In the genomic region with DNA sequence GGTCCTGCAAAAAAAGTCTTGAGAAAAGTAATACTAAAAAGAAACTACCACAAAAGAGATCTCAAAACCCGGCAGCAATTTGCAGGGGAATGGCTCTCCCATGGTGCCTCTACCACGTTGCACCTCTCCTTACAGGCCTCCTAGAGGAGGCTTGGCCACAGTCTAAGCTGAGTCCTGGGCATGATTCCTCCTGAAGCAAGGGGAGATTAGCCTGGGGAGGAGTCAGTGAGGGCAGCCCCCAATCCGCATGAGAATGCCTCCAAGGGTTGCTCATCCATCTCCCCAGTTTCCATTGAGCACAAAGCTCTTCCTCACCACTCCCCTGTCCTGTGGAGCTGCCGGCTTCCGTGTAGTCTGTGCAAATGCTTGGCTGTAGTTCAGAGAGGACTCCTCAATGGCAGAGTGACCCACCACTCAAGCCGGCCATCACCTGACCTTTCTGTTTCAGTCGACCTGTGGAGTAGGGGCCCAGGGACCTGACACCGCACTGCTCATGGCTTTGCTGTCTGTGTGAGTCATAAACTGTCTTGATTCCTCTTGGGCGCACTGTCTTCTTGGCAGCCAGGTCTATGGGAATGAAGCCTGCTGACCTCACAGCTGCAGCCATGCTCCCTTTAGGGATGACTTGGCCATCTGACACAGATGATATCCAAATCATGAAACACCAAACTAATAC, we compare ENCODE assay signal across 8 cellular contexts.
DNase-seq lines count a peak whose midpoint lies in the region; ATAC-seq, FAIRE-seq and TF ChIP-seq lines count a peak whose summit lies in the region.
"Not testable (repeated sequence)": the region's sequence is repeated elsewhere in the genome, so short reads cannot be mapped to it uniquely, and the experiment has no call there.

No MANE protein-coding gene starts in this region.

- not testable (repeated sequence) for H3K27ac ChIP-seq in endodermal cell (ENCODE audit: low read depth, low read length); heart left ventricle; kidney (ENCODE audit: low read depth in 2 of 2, low read length in 2 of 2); upper lobe of left lung

- H3K9me3 Mint-ChIP-seq in endodermal cell: peaks cover 11% of the 10 kb centered on the region
- peaks cover 11% of the 10 kb centered on the region for H3K9me3 Mint-ChIP-seq in osteocyte (ENCODE audit: unreplicated experiment)

- intact Hi-C loops in heart left ventricle (cut with DNase I); kidney (cut with DNase I): not testable (repeated sequence)

- H3K27ac Mint-ChIP-seq in endodermal cell; osteocyte (ENCODE audit: unreplicated experiment): not testable (repeated sequence)

- ATAC-seq in heart left ventricle (peak in 3 of 4 donors; percentile 53 to 67 (median 57)), upper lobe of left lung (ENCODE audit: low FRiP score in 2 of 2) (peak; percentile 37 to 94)

- H3K36me3 Mint-ChIP-seq in endodermal cell (ENCODE audit: low read depth); osteocyte (ENCODE audit: unreplicated experiment): not testable (repeated sequence)

- not testable (repeated sequence) for H3K4me1 ChIP-seq in endodermal cell (ENCODE audit: control insufficient read depth, insufficient read depth, low read length); heart left ventricle; kidney (ENCODE audit: control insufficient read depth in 1 of 2, insufficient read depth in 1 of 2, low read depth in 1 of 2, low read length in 2 of 2); upper lobe of left lung

- not testable (repeated sequence) for FAIRE-seq in kidney (lab: Jason Lieb, UNC)

- TF ChIP-seq POLR2A in heart left ventricle (IDR thresholded peaks at IDR 0.05); upper lobe of left lung (IDR thresholded peaks at IDR 0.05): not testable (repeated sequence)

- H3K9me3 ChIP-seq in endodermal cell (ENCODE audit: control insufficient read depth, low read length): peaks cover 23% of the 10 kb centered on the region
- peaks cover 0 to 13% (median 0%) of the 10 kb centered on the region in 12 donors for H3K9me3 ChIP-seq in heart left ventricle
- H3K9me3 ChIP-seq in kidney (ENCODE audit: control insufficient read depth in 1 of 2, low read length in 2 of 2); upper lobe of left lung: not testable (repeated sequence)

- H3K27me3 ChIP-seq in H7 (ENCODE audit: control insufficient read depth, insufficient read depth, low read length); endodermal cell (ENCODE audit: control insufficient read depth, insufficient read depth, low read length, poor library complexity, severe bottlenecking); heart left ventricle; upper lobe of left lung: not testable (repeated sequence)

- H3K27me3 Mint-ChIP-seq in endodermal cell (ENCODE audit: insufficient read depth); osteocyte (ENCODE audit: unreplicated experiment): not testable (repeated sequence)

- WGBS in endodermal cell (ENCODE audit: insufficient coverage in 1 of 2, insufficient read length in 1 of 2), 2 experiments: 71 to 85% methylated on average over 6 to 9 of the region's 9 CpGs
- 66 to 83% (median 73%) methylated on average over 8 to 9 of the region's 9 CpGs for WGBS in heart left ventricle, 4 donors
- WGBS in upper lobe of left lung, 2 donors: 81 to 85% methylated on average over 4 to 7 of the region's 9 CpGs

- DNase-seq in AG20443 (ENCODE audit: low spot score) (peak; percentile 13), H7 (peak; percentile 16), RPMI7951 (ENCODE audit: low read depth) (peak; percentile 11), endodermal cell (peak; percentile 36), kidney (peak; percentile 37), osteocyte (ENCODE audit: extremely low spot score, unreplicated experiment) (peak; percentile 65)
- not testable (repeated sequence) for DNase-seq in heart left ventricle, upper lobe of left lung

- H3K9ac ChIP-seq in endodermal cell (ENCODE audit: extremely low read depth, low read length, poor library complexity, severe bottlenecking); kidney (ENCODE audit: low read length in 2 of 2): not testable (repeated sequence)

- not testable (repeated sequence) for H3K36me3 ChIP-seq in H7 (replicated peaks; ENCODE audit: control insufficient read depth, insufficient read depth, low read length); endodermal cell (ENCODE audit: control insufficient read depth, insufficient read depth, low read length); heart left ventricle; kidney (ENCODE audit: control insufficient read depth in 1 of 2, insufficient read depth in 2 of 2, low read length in 2 of 2); upper lobe of left lung

- TF ChIP-seq CTCF in endodermal cell (conservative IDR thresholded peaks at IDR 0.05); heart left ventricle (IDR thresholded peaks at IDR 0.05); kidney (IDR thresholded peaks at IDR 0.05; ENCODE audit: borderline replicate concordance, extremely low read depth, insufficient read depth); osteocyte (IDR thresholded peaks at IDR 0.05); upper lobe of left lung (IDR thresholded peaks at IDR 0.05): not testable (repeated sequence)

- H3K4me1 Mint-ChIP-seq in endodermal cell; osteocyte (ENCODE audit: unreplicated experiment): not testable (repeated sequence)

- TF ChIP-seq EP300 in upper lobe of left lung (IDR thresholded peaks at IDR 0.05): not testable (repeated sequence)

- H3K4me3 ChIP-seq in H7 (ENCODE audit: insufficient read depth, low read depth, low read length); endodermal cell (ENCODE audit: low read length); heart left ventricle; kidney (ENCODE audit: low read length in 2 of 2); upper lobe of left lung: not testable (repeated sequence)

- not testable (repeated sequence) for H3K4me3 Mint-ChIP-seq in endodermal cell; osteocyte (ENCODE audit: unreplicated experiment)
